In genomic region chr19:48419158-48419920, GRCh38 we compare ENCODE assay signal across 9 cellular contexts. TPM values are rescaled to one million over a fixed set of nuclear protein-coding genes. Genes with fewer than 3 reads are reported as not detected.
DNase-seq lines count a peak whose midpoint lies in the region; ATAC-seq, FAIRE-seq and TF ChIP-seq lines count a peak whose summit lies in the region.
"Had no signal": no experiment of that assay in that cellular context is flagged by ENCODE, and none has a peak within 500 bp of the region (broad histone marks: within the 10 kb centered on the region; RNA-seq: fewer than 3 reads in every experiment).

No MANE protein-coding gene starts in this region.

- H3K27me3 Mint-ChIP-seq in GM23338 (ENCODE audit: insufficient read depth, low read depth, poor library complexity) (peaks cover 21% of the 10 kb centered on the region), immature natural killer cell (ENCODE audit: low read depth in 3 of 3) (peaks cover 6 to 16% (median 13%) of the 10 kb centered on the region in 3 donors)

- peaks cover 22% of the 10 kb centered on the region for H3K36me3 Mint-ChIP-seq in GM23338 (ENCODE audit: low read depth)
- H3K36me3 Mint-ChIP-seq in immature natural killer cell, result no peaks in the 10 kb centered on the region

- peaks cover 15% of the 10 kb centered on the region; the same call in 2 of the 3 replicates for H3K4me1 Mint-ChIP-seq in GM23338
- H3K4me1 Mint-ChIP-seq in immature natural killer cell, result peaks cover 22 to 24% of the 10 kb centered on the region in 2 donors

- peaks cover 11% of the 10 kb centered on the region; the same call in 1 of the 2 replicates for H3F3A ChIP-seq in GM23338 (replicated peaks; ENCODE audit: low read depth)

- FAIRE-seq in D721Med (lab: Jason Lieb, UNC), result no peak
- FAIRE-seq: frontal cortex had no signal

- DNase-seq in COLO668 (lab: John Stamatoyannopoulos, UW; ENCODE audit: unreplicated experiment), result peak; percentile 20
- peak; percentile 96 for DNase-seq in GM23338 (ENCODE audit: low spot score)
- peak; percentile 69 for DNase-seq in RPMI8226
- peak; percentile 45 for DNase-seq in activated effector memory CD4-positive, alpha-beta T cell treated with Interleukin-2 at 50 U/mL for 16 hours
- DNase-seq in immature natural killer cell, result peak; percentile 77 to 81 (median 81)
- DNase-seq in stimulated activated CD8-positive, alpha-beta memory T cell treated with anti-CD3 and anti-CD28 coated beads, Interleukin-15, amount 100 ng/mL, for 48 hours (ENCODE audit: low read depth in 2 of 2), result peak; percentile 76 to 79
- DNase-seq in D721Med (ENCODE audit: insufficient read length, low spot score), result no peak
- no peak for DNase-seq in NCI-H1092 (lab: John Stamatoyannopoulos, UW)

- H2AFZ ChIP-seq in GM23338, result no peak overlapping the region

- no peaks in the 10 kb centered on the region for H3K9me3 Mint-ChIP-seq in GM23338
- peaks cover 0 to 1% (median 0%) of the 10 kb centered on the region in 6 donors for H3K9me3 Mint-ChIP-seq in immature natural killer cell

- H3K27ac ChIP-seq in GM23338 (ENCODE audit: low read depth), result 0 out of 2 replicates have a peak overlapping the region, but pooled peaks have one; percentile 84

- no peak overlapping the region for H3K4me3 ChIP-seq in GM23338

- peak overlapping the region; percentile 82 for H3K27ac Mint-ChIP-seq in GM23338
- H3K27ac Mint-ChIP-seq in immature natural killer cell, result peak overlapping the region; percentile 68 to 91 (median 87)

- no peaks in the 10 kb centered on the region for H3K27me3 ChIP-seq in GM23338 (ENCODE audit: insufficient read depth)

- H3K4me3 Mint-ChIP-seq in GM23338 (peak overlapping the region; percentile 55; the same call in 2 of the 3 replicates), immature natural killer cell (peak overlapping the region; percentile 80 to 90 (median 87))

- H4K20me1 ChIP-seq in GM23338 (replicated peaks; ENCODE audit: insufficient read depth), result no peaks in the 10 kb centered on the region

- ATAC-seq in GM23338, result peak; percentile 78

- H3K79me2 ChIP-seq in GM23338 (replicated peaks; ENCODE audit: insufficient read depth), result no peaks in the 10 kb centered on the region

- no peaks in the 10 kb centered on the region for H3K9me2 ChIP-seq in GM23338 (ENCODE audit: insufficient read depth)

- TF ChIP-seq CTCF in GM23338 (conservative IDR thresholded peaks at IDR 0.05; ENCODE audit: low read depth in 2 of 2) (no peak), D721Med (IDR thresholded peaks at IDR 0.05; ENCODE audit: insufficient read depth, missing control alignments) (no peak)

- peaks cover 22% of the 10 kb centered on the region for H3K36me3 ChIP-seq in GM23338 (ENCODE audit: insufficient read depth)

- peaks cover 5% of the 10 kb centered on the region for H3K4me1 ChIP-seq in GM23338 (ENCODE audit: insufficient read depth)

- no peak overlapping the region; the same call in 1 of the 2 replicates for H3K4me2 ChIP-seq in GM23338

TF ChIP-seq in GM23338, 12 proteins besides CTCF, POLR2A, EP300 and RAD21:
- TF ChIP-seq ETS1 (IDR thresholded peaks at IDR 0.05) (peak; percentile 97), ZNF462 (CRISPR knock-in tag; IDR thresholded peaks at IDR 0.05) (no peak)

RNA-seq across cellular contexts. Expression of gene GRIN2D, which starts 25.9 kb away (rescaled TPM):
- total RNA-seq in GM23338 (2014; rRNA removed; shearing (Covaris generic)), result 16.5 and 20.0 TPM in 2 replicates
- polyA plus RNA-seq in GM23338 (2016; fragmentation: Nextera tagmentation; extraction: Ambion mirVana), result 4.4 and 6.0 TPM in 2 replicates
- not detected for polyA plus RNA-seq in immature natural killer cell

RNA-seq across cellular contexts. Expression of gene GRWD1, which starts 26.4 kb away (rescaled TPM):
- total RNA-seq in GM23338 (2014; rRNA removed; shearing (Covaris generic)), result 58.0 and 64.6 TPM in 2 replicates
- polyA plus RNA-seq in GM23338 (2016; fragmentation: Nextera tagmentation; extraction: Ambion mirVana) (23.2 and 25.8 TPM in 2 replicates), immature natural killer cell (10 to 100 TPM; 32.3 to 42.4 (median 34.6) TPM)

RNA-seq across cellular contexts. Expression of gene KDELR1, which starts 28.0 kb away (rescaled TPM):
- 171 and 184 TPM in 2 replicates for total RNA-seq in GM23338 (2014; rRNA removed; shearing (Covaris generic))
- polyA plus RNA-seq in GM23338 (2016; fragmentation: Nextera tagmentation; extraction: Ambion mirVana) (176 and 177 TPM in 2 replicates), immature natural killer cell (10 to 100 TPM; 14.8 to 30.5 (median 20.2) TPM)

RNA-seq across cellular contexts. Expression of gene KCNJ14, which starts 36.0 kb away (rescaled TPM):
- total RNA-seq in GM23338 (2014; rRNA removed; shearing (Covaris generic)), result 0.94 and 1.2 TPM in 2 replicates
- polyA plus RNA-seq in GM23338 (2016; fragmentation: Nextera tagmentation; extraction: Ambion mirVana), result 0.73 and 0.81 TPM in 2 replicates
- under 1 TPM in 2 of 3 donors, not detected in 1; 0.06 to 0.07 TPM for polyA plus RNA-seq in immature natural killer cell

RNA-seq across cellular contexts. Expression of gene CYTH2, which starts 49.8 kb away (rescaled TPM):
- 42.6 and 60.4 TPM in 2 replicates for total RNA-seq in GM23338 (2014; rRNA removed; shearing (Covaris generic))
- polyA plus RNA-seq in GM23338 (2016; fragmentation: Nextera tagmentation; extraction: Ambion mirVana), result 38.8 and 41.1 TPM in 2 replicates
- 10 to 100 TPM; 14.4 to 37.6 (median 29.6) TPM for polyA plus RNA-seq in immature natural killer cell

Comparison
In these comparisons a context has a peak if more than half of its experiments do, and no peak if none do; other contexts are left out.
1. DNase-seq: peak in COLO668 (single experiment), GM23338 (single experiment), RPMI8226 (single experiment), activated effector memory CD4-positive, alpha-beta T cell treated with Interleukin-2 at 50 U/mL for 16 hours (single experiment), immature natural killer cell (3 of 3) and stimulated activated CD8-positive, alpha-beta memory T cell treated with anti-CD3 and anti-CD28 coated beads, Interleukin-15, amount 100 ng/mL, for 48 hours (2 of 2); none in D721Med (single experiment) and NCI-H1092 (single experiment).